ENCODE assay signal across 36 cellular contexts in the genomic region with DNA sequence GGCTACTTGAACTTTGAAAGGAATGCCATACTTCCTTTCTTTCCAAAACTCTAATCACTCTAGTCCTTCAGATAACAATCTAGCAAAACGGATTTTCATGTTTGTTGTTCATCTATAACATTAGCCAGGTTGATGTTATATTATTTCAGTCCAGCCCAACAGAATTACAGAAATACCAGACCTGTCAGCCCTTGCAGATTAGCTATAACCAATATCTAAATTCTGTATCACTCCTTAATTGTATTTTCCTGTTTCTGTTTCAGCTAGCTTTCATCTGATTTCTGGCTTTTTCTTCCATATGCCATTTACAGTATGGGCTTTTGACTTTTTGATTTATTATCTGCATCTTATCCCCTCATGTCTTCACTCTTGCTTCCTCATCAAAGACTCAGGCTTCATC.
"Had no signal": no experiment of that assay in that cellular context is flagged by ENCODE, and none has a peak within 500 bp of the region (broad histone marks: within the 10 kb centered on the region; RNA-seq: fewer than 3 reads in every experiment).

No MANE protein-coding gene starts in this region.

- H3K27me3 Mint-ChIP-seq: activated naive CD4-positive, alpha-beta T cell treated with anti-CD3 and anti-CD28 coated beads, Interleukin-2, amount 10 ng/mL, durations not matched to agents 7 days and 5 days; activated naive CD4-positive, alpha-beta T cell treated with anti-CD3 and anti-CD28 coated beads, Interleukin-2, amount 50 U/mL, for 24 hours; activated naive CD8-positive, alpha-beta T cell; activated naive CD8-positive, alpha-beta T cell treated with anti-CD3 and anti-CD28 coated beads for 36 hours; activated naive CD8-positive, alpha-beta T cell treated with anti-CD3 and anti-CD28 coated beads, Interleukin-2, amount 10 ng/mL, durations not matched to agents 7 days and 5 days; activated naive CD8-positive, alpha-beta T cell treated with anti-CD3 and anti-CD28 coated beads, Interleukin-2, amount 50 U/mL, for 24 hours; activated T-helper 17 cell treated with anti-CD3 and anti-CD28 coated beads, Interleukin-2, amount 50 U/mL, for 72 hours; brain; central memory CD8-positive, alpha-beta T cell had no signal

- ATAC-seq: activated naive CD4-positive, alpha-beta T cell treated with anti-CD3 and anti-CD28 coated beads, Interleukin-2, amount 50 U/mL, for 72 hours; activated naive CD8-positive, alpha-beta T cell treated with anti-CD3 and anti-CD28 coated beads, Interleukin-2, amount 50 U/mL, for 24 hours; activated T-cell treated with anti-CD3 and anti-CD28 coated beads, Interleukin-2, amount 50 U/mL, for 4 hours; activated T-cell treated with anti-CD3 and anti-CD28 coated beads, Interleukin-2, amount 50 U/mL, for 72 hours; activated T-helper 17 cell treated with anti-CD3 and anti-CD28 coated beads, Interleukin-2, amount 50 U/mL, for 72 hours; body of pancreas had no signal

- H3K4me1 Mint-ChIP-seq: activated naive CD4-positive, alpha-beta T cell treated with anti-CD3 and anti-CD28 coated beads, Interleukin-2, amount 10 ng/mL, durations not matched to agents 7 days and 5 days; activated naive CD4-positive, alpha-beta T cell treated with anti-CD3 and anti-CD28 coated beads, Interleukin-2, amount 50 U/mL, for 24 hours; activated naive CD8-positive, alpha-beta T cell treated with anti-CD3 and anti-CD28 coated beads for 36 hours; activated naive CD8-positive, alpha-beta T cell treated with anti-CD3 and anti-CD28 coated beads, Interleukin-2, amount 10 ng/mL, durations not matched to agents 7 days and 5 days; activated naive CD8-positive, alpha-beta T cell treated with anti-CD3 and anti-CD28 coated beads, Interleukin-2, amount 50 U/mL, for 24 hours; activated T-helper 17 cell treated with anti-CD3 and anti-CD28 coated beads, Interleukin-2, amount 50 U/mL, for 72 hours; brain; central memory CD8-positive, alpha-beta T cell had no signal

- H3K27ac ChIP-seq: adrenal gland, ascending aorta, body of pancreas, brain microvascular endothelial cell, breast epithelium, cardiac muscle cell had no signal

- H3K4me3 Mint-ChIP-seq: activated naive CD4-positive, alpha-beta T cell treated with anti-CD3 and anti-CD28 coated beads for 36 hours; activated naive CD4-positive, alpha-beta T cell treated with anti-CD3 and anti-CD28 coated beads, Interleukin-2, amount 10 ng/mL, durations not matched to agents 7 days and 5 days; activated naive CD4-positive, alpha-beta T cell treated with anti-CD3 and anti-CD28 coated beads, Interleukin-2, amount 50 U/mL, for 24 hours; activated naive CD8-positive, alpha-beta T cell; activated naive CD8-positive, alpha-beta T cell treated with anti-CD3 and anti-CD28 coated beads for 36 hours; activated naive CD8-positive, alpha-beta T cell treated with anti-CD3 and anti-CD28 coated beads, Interleukin-2, amount 10 ng/mL, durations not matched to agents 7 days and 5 days; activated naive CD8-positive, alpha-beta T cell treated with anti-CD3 and anti-CD28 coated beads, Interleukin-2, amount 50 U/mL, for 24 hours; activated T-cell treated with anti-CD3 and anti-CD28 coated beads, Interleukin-2, amount 50 U/mL, for 4 hours; activated T-cell treated with anti-CD3 and anti-CD28 coated beads, Interleukin-2, amount 50 U/mL, for 72 hours; activated T-helper 1 cell treated with anti-CD3 and anti-CD28 coated beads, Interleukin-12 subunit alpha, Interleukin-12 subunit beta, Interleukin-2, Interleukin-4 antibody, amounts not matched to agents 30 ng/mL and 10 ng/mL and 1 ng/mL, durations not matched to agents 14 hours and 24 hours and 36 hours; activated T-helper 17 cell treated with anti-CD3 and anti-CD28 coated beads, Interleukin-2, amount 50 U/mL, for 72 hours; brain; central memory CD8-positive, alpha-beta T cell had no signal

- H3K36me3 ChIP-seq: adrenal gland, ascending aorta, brain microvascular endothelial cell, breast epithelium, cardiac muscle cell had no signal

- H3K36me3 Mint-ChIP-seq: activated naive CD4-positive, alpha-beta T cell treated with anti-CD3 and anti-CD28 coated beads, Interleukin-2, amount 10 ng/mL, durations not matched to agents 7 days and 5 days; activated naive CD4-positive, alpha-beta T cell treated with anti-CD3 and anti-CD28 coated beads, Interleukin-2, amount 50 U/mL, for 24 hours; activated naive CD8-positive, alpha-beta T cell; activated naive CD8-positive, alpha-beta T cell treated with anti-CD3 and anti-CD28 coated beads for 36 hours; activated naive CD8-positive, alpha-beta T cell treated with anti-CD3 and anti-CD28 coated beads, Interleukin-2, amount 10 ng/mL, durations not matched to agents 7 days and 5 days; brain had no signal

- H3K4me1 ChIP-seq: adrenal gland, ascending aorta, body of pancreas, breast epithelium had no signal

- H3K4me3 ChIP-seq: adrenal gland, ascending aorta, body of pancreas, breast epithelium, cardiac muscle cell had no signal

- H3K27ac Mint-ChIP-seq: activated naive CD4-positive, alpha-beta T cell treated with anti-CD3 and anti-CD28 coated beads for 36 hours; activated naive CD4-positive, alpha-beta T cell treated with anti-CD3 and anti-CD28 coated beads, Interleukin-2, amount 10 ng/mL, durations not matched to agents 7 days and 5 days; activated naive CD4-positive, alpha-beta T cell treated with anti-CD3 and anti-CD28 coated beads, Interleukin-2, amount 50 U/mL, for 24 hours; activated naive CD4-positive, alpha-beta T cell treated with anti-CD3 and anti-CD28 coated beads, Interleukin-2, amount 50 U/mL, for 72 hours; activated naive CD8-positive, alpha-beta T cell; activated naive CD8-positive, alpha-beta T cell treated with anti-CD3 and anti-CD28 coated beads for 36 hours; activated naive CD8-positive, alpha-beta T cell treated with anti-CD3 and anti-CD28 coated beads, Interleukin-2, amount 10 ng/mL, durations not matched to agents 7 days and 5 days; activated naive CD8-positive, alpha-beta T cell treated with anti-CD3 and anti-CD28 coated beads, Interleukin-2, amount 50 U/mL, for 24 hours; activated T-cell treated with anti-CD3 and anti-CD28 coated beads, Interleukin-2, amount 50 U/mL, for 72 hours; activated T-helper 1 cell treated with anti-CD3 and anti-CD28 coated beads, Interleukin-12 subunit alpha, Interleukin-12 subunit beta, Interleukin-2, Interleukin-4 antibody, amounts not matched to agents 30 ng/mL and 10 ng/mL and 1 ng/mL, durations not matched to agents 14 hours and 24 hours and 36 hours; activated T-helper 17 cell treated with anti-CD3 and anti-CD28 coated beads, Interleukin-2, amount 50 U/mL, for 72 hours; activated T-helper 2 cell treated with anti-CD3 and anti-CD28 coated beads, Interferon-gamma antibody, Interleukin-2, Interleukin-4, amounts not matched to agents 10 μg/mL and 5 μg/mL and 100 μg/mL, durations not matched to agents 14 hours and 24 hours and 36 hours; brain had no signal

- H3K9me3 Mint-ChIP-seq: brain had no signal

- H3K9me3 ChIP-seq: adrenal gland, ascending aorta, body of pancreas, breast epithelium had no signal

- H3K27me3 ChIP-seq: adrenal gland, ascending aorta, body of pancreas, brain microvascular endothelial cell, breast epithelium, cardiac muscle cell had no signal

- DNase-seq: activated effector memory CD4-positive, alpha-beta T cell treated with anti-CD3 and anti-CD28 coated beads, Interleukin-2, amount 50 U/mL, for 16 hours; activated effector memory CD4-positive, alpha-beta T cell treated with Interleukin-2 at 50 U/mL for 16 hours; activated gamma-delta T cell; activated gamma-delta T cell treated with Interleukin-2 at 50 U/mL for 16 hours; activated naive CD4-positive, alpha-beta T cell; activated naive CD4-positive, alpha-beta T cell treated with anti-CD3 and anti-CD28 coated beads for 36 hours; activated naive CD4-positive, alpha-beta T cell treated with anti-CD3 and anti-CD28 coated beads, Interleukin-2, amount 10 ng/mL, durations not matched to agents 7 days and 5 days; activated naive CD4-positive, alpha-beta T cell treated with anti-CD3 and anti-CD28 coated beads, Interleukin-2, amount 50 U/mL, for 16 hours; activated naive CD4-positive, alpha-beta T cell treated with Interleukin-2 at 50 U/mL for 16 hours; activated naive CD8-positive, alpha-beta T cell treated with anti-CD3 and anti-CD28 coated beads for 36 hours; activated naive CD8-positive, alpha-beta T cell treated with anti-CD3 and anti-CD28 coated beads, Interleukin-2, amount 10 ng/mL, durations not matched to agents 7 days and 5 days; activated naive CD8-positive, alpha-beta T cell treated with anti-CD3 and anti-CD28 coated beads, Interleukin-2, amount 50 U/mL, for 24 hours; activated T-cell treated with anti-CD3 and anti-CD28 coated beads, Interleukin-2, amount 50 U/mL, for 4 hours; activated T-cell treated with anti-CD3 and anti-CD28 coated beads, Interleukin-2, amount 50 U/mL, for 48 hours; activated T-cell treated with anti-CD3 and anti-CD28 coated beads, Interleukin-2, amount 50 U/mL, for 72 hours; adrenal gland; amniotic stem cell; amygdala; anterior cingulate cortex; aorta; body of pancreas; brain microvascular endothelial cell; caudate nucleus; central memory CD4-positive, alpha-beta T cell; cerebellar nuclear complex had no signal
